In the genomic region with DNA sequence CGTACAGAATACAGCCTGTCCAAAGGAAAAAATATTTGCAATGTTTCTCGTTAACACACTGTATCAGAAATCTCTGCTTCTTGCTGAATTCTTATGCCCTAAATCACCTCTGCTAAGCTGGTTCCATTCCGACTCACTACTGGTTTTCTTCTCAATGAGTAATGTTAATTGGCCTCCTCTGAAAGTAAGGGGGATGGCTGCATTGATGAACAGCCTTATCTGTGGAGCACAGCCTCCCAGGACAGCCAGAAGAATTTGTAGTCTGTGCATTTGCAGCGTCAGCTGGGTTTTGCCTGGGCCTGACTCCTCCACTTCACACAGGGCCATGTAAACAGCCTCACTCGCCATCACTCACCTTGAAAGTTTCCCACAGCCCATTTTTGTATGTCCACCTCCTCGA, we compare ENCODE assay signal across 9 cellular contexts.
DNase-seq lines count a peak whose midpoint lies in the region; ATAC-seq and TF ChIP-seq lines count a peak whose summit lies in the region.
"Had no signal": no experiment of that assay in that cellular context is flagged by ENCODE, and none has a peak within 500 bp of the region (broad histone marks: within the 10 kb centered on the region; RNA-seq: fewer than 3 reads in every experiment).

No MANE protein-coding gene starts in this region.

- no peak overlapping the region for H3K27ac ChIP-seq in MM.1S (ENCODE audit: low read length)

- H3K36me3 Mint-ChIP-seq in endothelial cell (ENCODE audit: low read depth, unreplicated experiment): no peaks in the 10 kb centered on the region

- H3K27me3 ChIP-seq in NT2/D1 (ENCODE audit: insufficient read depth, insufficient read length) (no peaks in the 10 kb centered on the region), MM.1S (replicated peaks; ENCODE audit: insufficient read depth, low read length) (no peaks in the 10 kb centered on the region)

- DNase-seq in ELF-1 (ENCODE audit: low read depth, low spot score): peak; percentile 75
- DNase-seq in NT2/D1 (ENCODE audit: low read depth, low spot score): peak; percentile 5
- peak; percentile 12 for DNase-seq in epithelial cell of proximal tubule (ENCODE audit: low read depth)
- DNase-seq in non-pigmented ciliary epithelial cell (ENCODE audit: low read depth): peak; percentile 55
- no peak for DNase-seq in endothelial cell (ENCODE audit: low spot score)
- no peak for DNase-seq in NCI-H2029 treated with DMSO at 0.1 percent for 48 hours (lab: John Stamatoyannopoulos, UW)
- DNase-seq in MM.1S: no peak
- DNase-seq: NCI-H2107 had no signal

- H3K36me3 ChIP-seq in NT2/D1 (ENCODE audit: insufficient read depth, insufficient read length, low read length) (no peaks in the 10 kb centered on the region), MM.1S (replicated peaks; ENCODE audit: insufficient read depth, low read length) (no peaks in the 10 kb centered on the region)

- H3K9ac ChIP-seq in NT2/D1 (ENCODE audit: insufficient read length, low read depth): no peak overlapping the region
- no peak overlapping the region for H3K9ac ChIP-seq in MM.1S (ENCODE audit: low read length)

- no peaks in the 10 kb centered on the region for H3K27me3 Mint-ChIP-seq in endothelial cell (ENCODE audit: unreplicated experiment)

- ATAC-seq in HG03432 (IDR thresholded peaks at IDR 0.05; ENCODE audit: unreplicated experiment): no peak

- H3K4me1 Mint-ChIP-seq in endothelial cell (ENCODE audit: unreplicated experiment): peaks cover 10% of the 10 kb centered on the region

- no peak overlapping the region for H3K4me3 Mint-ChIP-seq in endothelial cell (ENCODE audit: unreplicated experiment)

- no peaks in the 10 kb centered on the region for H3K9me2 ChIP-seq in MM.1S (replicated peaks; ENCODE audit: insufficient read depth, low read length)

- H3K27ac Mint-ChIP-seq in endothelial cell (ENCODE audit: unreplicated experiment): no peak overlapping the region

- no peaks in the 10 kb centered on the region for H4K20me1 ChIP-seq in MM.1S (ENCODE audit: insufficient read depth, low read length)

- H3K4me1 ChIP-seq in NT2/D1 (ENCODE audit: insufficient read depth, insufficient read length): no peaks in the 10 kb centered on the region
- H3K4me1 ChIP-seq in MM.1S (ENCODE audit: low read length): no peaks in the 10 kb centered on the region

- H2AFZ ChIP-seq in MM.1S (ENCODE audit: low read length): no peak overlapping the region

- no peak for TF ChIP-seq CTCF in epithelial cell of proximal tubule (conservative IDR thresholded peaks at IDR 0.05; ENCODE audit: low read depth, low read length)
- TF ChIP-seq CTCF in endothelial cell (IDR thresholded peaks at IDR 0.05; ENCODE audit: unreplicated experiment): no peak
- TF ChIP-seq CTCF in MM.1S (IDR thresholded peaks at IDR 0.05; ENCODE audit: low read length): no peak

- H3K4me3 ChIP-seq in NT2/D1 (ENCODE audit: insufficient read length, low read depth): no peak overlapping the region
- no peak overlapping the region for H3K4me3 ChIP-seq in epithelial cell of proximal tubule (ENCODE audit: low read depth, low read length)
- no peak overlapping the region for H3K4me3 ChIP-seq in MM.1S (ENCODE audit: low read length)

- H3K4me2 ChIP-seq in MM.1S (ENCODE audit: low read depth, low read length): no peak overlapping the region

- no peaks in the 10 kb centered on the region for H3F3A ChIP-seq in MM.1S (ENCODE audit: insufficient read depth, low read length)

- no peaks in the 10 kb centered on the region for H3K9me3 Mint-ChIP-seq in endothelial cell (ENCODE audit: unreplicated experiment)

- H3K79me2 ChIP-seq in MM.1S (ENCODE audit: low read length): no peaks in the 10 kb centered on the region

- H3K9me3 ChIP-seq in NT2/D1 (ENCODE audit: insufficient read depth, low read length) (no peaks in the 10 kb centered on the region), MM.1S (replicated peaks; ENCODE audit: insufficient read depth, low read length) (no peaks in the 10 kb centered on the region)

Comparison
In these comparisons a context has a peak if more than half of its experiments do, and no peak if none do; other contexts are left out.
1. DNase-seq: peak in ELF-1 (single experiment), NT2/D1 (single experiment), epithelial cell of proximal tubule (single experiment) and non-pigmented ciliary epithelial cell (single experiment); none in endothelial cell (single experiment), NCI-H2029 treated with DMSO at 0.1 percent for 48 hours (single experiment) and MM.1S (single experiment).